28 cellular contexts compared by ENCODE assay signal in genomic region chr6:152151930-152152329, GRCh38.
DNase-seq lines count a peak whose midpoint lies in the region; ATAC-seq, FAIRE-seq and TF ChIP-seq lines count a peak whose summit lies in the region.
"Had no signal": no experiment of that assay in that cellular context is flagged by ENCODE, and none has a peak within 500 bp of the region (broad histone marks: within the 10 kb centered on the region; RNA-seq: fewer than 3 reads in every experiment).

No MANE protein-coding gene starts in this region.

- no peak for DNase-seq in CD14-positive monocyte (ENCODE audit: low spot score)
- DNase-seq in HFF-Myc (ENCODE audit: extremely low read depth, low read depth) = peak; percentile 26
- DNase-seq in K562 (ENCODE audit: extremely low read depth in 1 of 4, low spot score in 3 of 4) = no peak
- DNase-seq in naive thymus-derived CD4-positive, alpha-beta T cell = no peak
- no peak for DNase-seq in iPS-NIHi11 (ENCODE audit: low spot score)
- no peak for DNase-seq in UCSD-AML1 (lab: John Stamatoyannopoulos, UW; ENCODE audit: unreplicated experiment)
- DNase-seq in anterior cingulate cortex (lab: John Stamatoyannopoulos, UW) = no peak
- DNase-seq: activated CD4-positive, alpha-beta T cell treated with anti-CD3 and anti-CD28 coated beads, Interleukin-2, amount 50 U/mL, for 1 hour; activated CD8-positive, alpha-beta memory T cell treated with anti-CD3 and anti-CD28 coated beads, Interleukin-2, amount 10 ng/mL, durations not matched to agents 7 days and 5 days; activated naive CD4-positive, alpha-beta T cell treated with anti-CD3 and anti-CD28 coated beads, Interleukin-2, amount 10 ng/mL, durations not matched to agents 7 days and 5 days; CD4-positive, alpha-beta memory T cell; effector CD4-positive, alpha-beta T cell; foreskin keratinocyte; GF-D8; GM23248; Karpas-422; left ventricle myocardium inferior; NCI-H146; NK-92 treated with Interleukin-12 subunit alpha and Interleukin-12 subunit beta, amount 100 ng/mL, for 24 hours; posterior cingulate gyrus; SHP77; stomach had no signal

- TF ChIP-seq POLR2A in K562 (conservative IDR thresholded peaks at IDR 0.05) = no peak

- 0% methylated on average over 13 of the region's 13 CpGs for WGBS in K562 (ENCODE audit: insufficient coverage, low coverage, missing lambda C conversion rate)

- H3K4me1 ChIP-seq in K562 (replicated peaks in 1 of 2; ENCODE audit: control insufficient read depth in 2 of 2, insufficient read depth in 2 of 2, low read length in 2 of 2) = no peaks in the 10 kb centered on the region
- no peaks in the 10 kb centered on the region for H3K4me1 ChIP-seq in naive thymus-derived CD4-positive, alpha-beta T cell (ENCODE audit: control insufficient read depth in 2 of 2, insufficient read depth in 2 of 2, low read length in 2 of 2)
- H3K4me1 ChIP-seq: foreskin keratinocyte, stomach had no signal

- peaks cover 0 to 4% (median 0%) of the 10 kb centered on the region in 3 donors for H3K27me3 Mint-ChIP-seq in CD14-positive monocyte (ENCODE audit: low read depth in 3 of 3)
- H3K27me3 Mint-ChIP-seq in naive thymus-derived CD4-positive, alpha-beta T cell = no peaks in the 10 kb centered on the region
- H3K27me3 Mint-ChIP-seq: activated CD8-positive, alpha-beta memory T cell treated with anti-CD3 and anti-CD28 coated beads, Interleukin-2, amount 10 ng/mL, durations not matched to agents 7 days and 5 days; activated naive CD4-positive, alpha-beta T cell treated with anti-CD3 and anti-CD28 coated beads, Interleukin-2, amount 10 ng/mL, durations not matched to agents 7 days and 5 days; CD4-positive, alpha-beta memory T cell had no signal

- intact Hi-C loops in CD14-positive monocyte (cut with micrococcal nuclease) (no loop called here), K562 (cut with micrococcal nuclease) (no loop called here)
- intact Hi-C loops in naive thymus-derived CD4-positive, alpha-beta T cell (cut with micrococcal nuclease) = loop anchor here in 1 of 2 donors (2.0 kb wide), 1 partner anchor 19 kb away; no protein-coding TSS in a partner anchor

- no peaks in the 10 kb centered on the region for H3K9me3 ChIP-seq in K562 (replicated peaks; ENCODE audit: control insufficient read depth, insufficient read depth, low read depth, low read length)
- no peaks in the 10 kb centered on the region for H3K9me3 ChIP-seq in naive thymus-derived CD4-positive, alpha-beta T cell (ENCODE audit: control insufficient read depth in 2 of 3, low read length in 3 of 3)
- H3K9me3 ChIP-seq: left ventricle myocardium inferior, stomach, tibial nerve had no signal

- H3K4me2 ChIP-seq in K562 (ENCODE audit: insufficient read depth, low read length) = no peak overlapping the region
- H3K4me2 ChIP-seq: hepatocyte had no signal

- peaks cover 0 to 8% of the 10 kb centered on the region in 2 experiments; a peak in 2 of 5 replicates for H3K27me3 ChIP-seq in K562 (ENCODE audit: control insufficient read depth in 2 of 2, insufficient read depth in 2 of 2, low read length in 2 of 2)
- no peaks in the 10 kb centered on the region for H3K27me3 ChIP-seq in naive thymus-derived CD4-positive, alpha-beta T cell (ENCODE audit: control insufficient read depth in 2 of 2, insufficient read depth in 2 of 2, low read length in 2 of 2)
- H3K27me3 ChIP-seq: foreskin keratinocyte, hepatocyte, stomach, tibial nerve had no signal

- peak overlapping the region; percentile 71 to 87 for H3K4me3 Mint-ChIP-seq in CD14-positive monocyte
- H3K4me3 Mint-ChIP-seq in naive thymus-derived CD4-positive, alpha-beta T cell = no peak overlapping the region
- H3K4me3 Mint-ChIP-seq: activated CD8-positive, alpha-beta memory T cell treated with anti-CD3 and anti-CD28 coated beads, Interleukin-2, amount 10 ng/mL, durations not matched to agents 7 days and 5 days; activated naive CD4-positive, alpha-beta T cell treated with anti-CD3 and anti-CD28 coated beads, Interleukin-2, amount 10 ng/mL, durations not matched to agents 7 days and 5 days; CD4-positive, alpha-beta memory T cell; mesothelial cell of epicardium; neural crest cell had no signal

- TF ChIP-seq CTCF in CD14-positive monocyte (IDR thresholded peaks at IDR 0.05) (no peak), HFF-Myc (IDR thresholded peaks at IDR 0.05; ENCODE audit: low read depth, low read length, missing control alignments) (no peak), K562 (IDR thresholded peaks at IDR 0.05 in 2 of 3, conservative IDR thresholded peaks at IDR 0.05 in 1 of 3; ENCODE audit: insufficient read depth in 2 of 3, low read depth in 1 of 3, low read length in 3 of 3) (no peak)

- no peaks in the 10 kb centered on the region for H3K36me3 ChIP-seq in K562 (ENCODE audit: control insufficient read depth, insufficient read depth, low read length)
- peaks cover 56 to 96% (median 71%) of the 10 kb centered on the region in 3 experiments for H3K36me3 ChIP-seq in naive thymus-derived CD4-positive, alpha-beta T cell (ENCODE audit: control insufficient read depth in 2 of 3, insufficient read depth in 3 of 3, low read length in 3 of 3)

- TF ChIP-seq RAD21 in K562 (CRISPR knock-in tag; conservative IDR thresholded peaks at IDR 0.05 in 1 of 2, IDR thresholded peaks at IDR 0.05 in 1 of 2) = no peak

- FAIRE-seq in K562 (lab: Jason Lieb, UNC) = no peak

- in situ Hi-C loops in K562 (cut with MboI) = no loop called here

- ATAC-seq in K562 = no peak; the same call in 2 of the 3 replicates
- peak; percentile 48 for ATAC-seq in naive thymus-derived CD4-positive, alpha-beta T cell
- ATAC-seq in HG03097 (IDR thresholded peaks at IDR 0.05; ENCODE audit: low FRiP score, unreplicated experiment) = no peak
- ATAC-seq: activated CD8-positive, alpha-beta memory T cell treated with anti-CD3 and anti-CD28 coated beads, Interleukin-2, amount 10 ng/mL, durations not matched to agents 7 days and 5 days; foreskin keratinocyte had no signal

- no peak overlapping the region for H3K9ac ChIP-seq in K562 (ENCODE audit: insufficient read depth in 1 of 2, low read depth in 2 of 2, low read length in 2 of 2)
- H3K9ac ChIP-seq: GM23248 had no signal

- BruUV-seq in K562 (replicated peaks; lab: Mats Ljungman, UMichigan) = no TSS peak

- CTCF ChIA-PET in K562 (lab: Yijun Ruan, JAX; ENCODE audit: low intra/inter-chr PET ratio) = no interaction called here
- CTCF ChIA-PET in naive thymus-derived CD4-positive, alpha-beta T cell (lab: Charles Lee) = interaction anchor here (1.1 kb wide), 1 partner anchor 16 kb away, joined by 3 read pairs; no protein-coding TSS in a partner anchor

- H2AFZ ChIP-seq in K562 (ENCODE audit: low read depth, low read length) = 0 out of 2 replicates have a peak overlapping the region, but pooled peaks have one; percentile 1
- H2AFZ ChIP-seq: GM23248, hepatocyte had no signal

- H3K27ac ChIP-seq in K562 (ENCODE audit: extremely low read depth, low read depth, low read length) = no peak overlapping the region
- H3K27ac ChIP-seq in naive thymus-derived CD4-positive, alpha-beta T cell (ENCODE audit: low read depth, low read length) = no peak overlapping the region
- H3K27ac ChIP-seq: foreskin keratinocyte, GM23248, hepatocyte, left ventricle myocardium inferior, stomach, tibial nerve, VCaP had no signal

- no peaks in the 10 kb centered on the region for H3K79me2 ChIP-seq in K562 (ENCODE audit: control insufficient read depth, insufficient read depth, low read length)
- H3K79me2 ChIP-seq: hepatocyte had no signal

- H3K9me1 ChIP-seq in K562 (ENCODE audit: control insufficient read depth, insufficient read depth, low read length) = no peaks in the 10 kb centered on the region

- H3K9me3 Mint-ChIP-seq in CD14-positive monocyte = no peaks in the 10 kb centered on the region
- H3K9me3 Mint-ChIP-seq in naive thymus-derived CD4-positive, alpha-beta T cell = no peaks in the 10 kb centered on the region
- H3K9me3 Mint-ChIP-seq: activated naive CD4-positive, alpha-beta T cell treated with anti-CD3 and anti-CD28 coated beads, Interleukin-2, amount 10 ng/mL, durations not matched to agents 7 days and 5 days; CD4-positive, alpha-beta memory T cell; mesothelial cell of epicardium; neural crest cell had no signal

- peaks cover 62 to 77% of the 10 kb centered on the region in 2 donors for H3K36me3 Mint-ChIP-seq in CD14-positive monocyte
- peaks cover 7 to 63% (median 34%) of the 10 kb centered on the region in 5 donors for H3K36me3 Mint-ChIP-seq in naive thymus-derived CD4-positive, alpha-beta T cell

- no peaks in the 10 kb centered on the region for H4K20me1 ChIP-seq in K562 (replicated peaks; ENCODE audit: control insufficient read depth, insufficient read depth, low read length)

- no peak overlapping the region for H3K4me3 ChIP-seq in HFF-Myc (replicated peaks; ENCODE audit: low read depth, low read length)
- H3K4me3 ChIP-seq in K562 = no peak overlapping the region
- no peak overlapping the region for H3K4me3 ChIP-seq in naive thymus-derived CD4-positive, alpha-beta T cell (ENCODE audit: low read length)
- H3K4me3 ChIP-seq: GM23248, hepatocyte, left ventricle myocardium inferior, stomach, tibial nerve had no signal

- peaks cover 16% of the 10 kb centered on the region for H3K4me1 Mint-ChIP-seq in CD14-positive monocyte
- H3K4me1 Mint-ChIP-seq in naive thymus-derived CD4-positive, alpha-beta T cell = peaks cover 0 to 8% (median 0%) of the 10 kb centered on the region in 7 donors
- H3K4me1 Mint-ChIP-seq: activated CD8-positive, alpha-beta memory T cell treated with anti-CD3 and anti-CD28 coated beads, Interleukin-2, amount 10 ng/mL, durations not matched to agents 7 days and 5 days; activated naive CD4-positive, alpha-beta T cell treated with anti-CD3 and anti-CD28 coated beads, Interleukin-2, amount 10 ng/mL, durations not matched to agents 7 days and 5 days; neural crest cell had no signal

- no peak for TF ChIP-seq EP300 in K562 (IDR thresholded peaks at IDR 0.05; ENCODE audit: low read length)

- peak overlapping the region in 4 of 7 donors; percentile 33 to 87 (median 61) for H3K27ac Mint-ChIP-seq in CD14-positive monocyte
- H3K27ac Mint-ChIP-seq in naive thymus-derived CD4-positive, alpha-beta T cell = peak overlapping the region in 8 of 9 donors; percentile 3 to 87 (median 68)
- H3K27ac Mint-ChIP-seq: activated CD8-positive, alpha-beta memory T cell treated with anti-CD3 and anti-CD28 coated beads, Interleukin-2, amount 10 ng/mL, durations not matched to agents 7 days and 5 days; activated naive CD4-positive, alpha-beta T cell treated with anti-CD3 and anti-CD28 coated beads, Interleukin-2, amount 10 ng/mL, durations not matched to agents 7 days and 5 days; mesothelial cell of epicardium had no signal

- POLR2A ChIA-PET in K562 (lab: Yijun Ruan, JAX) = no interaction called here
- POLR2A ChIA-PET in naive thymus-derived CD4-positive, alpha-beta T cell (lab: Charles Lee) = interaction anchor here (1.9 kb wide), 1 partner anchor 33 kb away, joined by 7 read pairs; no protein-coding TSS in a partner anchor

TF ChIP-seq in K562, 482 proteins besides CTCF, POLR2A, EP300 and RAD21:
- TF ChIP-seq MAFG (tag; conservative IDR thresholded peaks at IDR 0.05) = 0 out of 2 replicates have a peak, but pooled peaks have one; percentile 11
- TF ChIP-seq ESRRB (CRISPR knock-in tag; IDR thresholded peaks at IDR 0.05; ENCODE audit: borderline replicate concordance) = no peak
- TF ChIP-seq NRF1 (conservative IDR thresholded peaks at IDR 0.05 in 1 of 2, IDR thresholded peaks at IDR 0.05 in 1 of 2) = 0 out of 4 replicates have a peak, but pooled peaks of 1 of the 2 experiments have one; percentile 18

Comparison
In these comparisons a context has a peak if more than half of its experiments do, and no peak if none do; other contexts are left out.
1. H3K4me3 Mint-ChIP-seq: peak in CD14-positive monocyte (2 of 2); none in naive thymus-derived CD4-positive, alpha-beta T cell (0 of 10).